1 cellular context compared by ENCODE assay signal in genomic region chr5:106699198-106699597, GRCh38.
TF ChIP-seq lines count a peak whose summit lies in the region.

No MANE protein-coding gene starts in this region.

TF ChIP-seq in GM23338, 12 proteins besides CTCF, POLR2A, EP300 and RAD21 (continued from another document):
- TF ChIP-seq ZNF462 (CRISPR knock-in tag; IDR thresholded peaks at IDR 0.05) (no peak), ZNF114 (CRISPR knock-in tag; IDR thresholded peaks at IDR 0.05) (no peak), ZNF331 (CRISPR knock-in tag; IDR thresholded peaks at IDR 0.05; ENCODE audit: low read depth) (no peak), EZH2phosphoT487 (IDR thresholded peaks at IDR 0.05; ENCODE audit: unreplicated experiment) (no peak), EZH2 (IDR thresholded peaks at IDR 0.05; ENCODE audit: low read depth, unreplicated experiment) (no peak)
TF ChIP-seq in GM23338: peak in this region for 0.
